Comparison of ENCODE assay signal across 8 cellular contexts in genomic region chr2:74206180-74206688, GRCh38. TPM values are rescaled to one million over a fixed set of nuclear protein-coding genes. Genes with fewer than 3 reads are reported as not detected.
A peak's percentile ranks its signal among the peaks of the same experiment; 100 is the strongest.
DNase-seq lines count a peak whose midpoint lies in the region; ATAC-seq, FAIRE-seq and TF ChIP-seq lines count a peak whose summit lies in the region.

No MANE protein-coding gene starts in this region.

- no peak for FAIRE-seq in H54 (lab: Jason Lieb, UNC)

- DNase-seq in H54 (ENCODE audit: insufficient read length, low spot score): peak; percentile 26
- peak; percentile 33 for DNase-seq in NCI-H226
- DNase-seq in astrocyte of the cerebellum (ENCODE audit: low read depth): peak; percentile 24
- DNase-seq in lung (ENCODE audit: low spot score): no peak
- DNase-seq in SW480 (ENCODE audit: low spot score): no peak
- DNase-seq in amniotic stem cell (lab: John Stamatoyannopoulos, UW): no peak
- DNase-seq in Kasumi-1 (lab: John Stamatoyannopoulos, UW): no peak

- in situ Hi-C loops in astrocyte of the cerebellum (cut with HindIII; ENCODE audit: low sequenced_read_pairs): no loop called here

- H3K27ac ChIP-seq in lung (ENCODE audit: low read depth in 1 of 2, low read length in 1 of 2): peak overlapping the region in 1 of 2 donors; percentile 27

- H3K4me3 ChIP-seq in astrocyte of the cerebellum (ENCODE audit: low read depth, low read length): no peak overlapping the region
- no peak overlapping the region for H3K4me3 ChIP-seq in lung

- H3K36me3 ChIP-seq in lung (ENCODE audit: control insufficient read depth in 2 of 2, insufficient read depth in 2 of 2, low read length in 2 of 2): peaks cover 11 to 20% of the 10 kb centered on the region in 2 donors

- WGBS in lung, 2 donors: 27 to 44% methylated on average over 6 of the region's 6 CpGs

- H3K4me1 ChIP-seq in lung (ENCODE audit: control insufficient read depth in 2 of 2, insufficient read depth in 2 of 2, low read length in 2 of 2): peaks cover 4 to 12% of the 10 kb centered on the region in 2 donors

- TF ChIP-seq POLR2A in H54 (IDR thresholded peaks at IDR 0.05; ENCODE audit: low read depth, low read length): no peak

- no peaks in the 10 kb centered on the region for H3K9me3 ChIP-seq in lung (ENCODE audit: control insufficient read depth in 2 of 2, insufficient read depth in 1 of 2, low read length in 1 of 2)

- TF ChIP-seq CTCF in astrocyte of the cerebellum (IDR thresholded peaks at IDR 0.05; ENCODE audit: low read depth, low read length, missing control alignments): no peak
- TF ChIP-seq CTCF in lung (IDR thresholded peaks at IDR 0.05; ENCODE audit: control extremely low read depth, extremely low read depth): no peak

- no peaks in the 10 kb centered on the region for H3K27me3 ChIP-seq in lung (ENCODE audit: control insufficient read depth, insufficient read depth)

- ATAC-seq in GM18498 (IDR thresholded peaks at IDR 0.05; ENCODE audit: unreplicated experiment) (peak; percentile 88), lung (ENCODE audit: insufficient read depth, low FRiP score) (peak; percentile 54)

RNA-seq across cellular contexts. Expression of gene MTHFD2, which starts 7.8 kb away (rescaled TPM):
- total RNA-seq in lung: 10 to 100 TPM; 20.9 to 84.1 TPM
- polyA plus RNA-seq in lung: 10 to 100 TPM; 32.3 to 88.1 TPM

RNA-seq across cellular contexts. Expression of gene MOB1A, which starts 27.6 kb away (rescaled TPM):
- 100 to 1,000 TPM in 1 of 2 donors, 10 to 100 TPM in 1; 88.4 to 117 TPM for total RNA-seq in lung
- polyA plus RNA-seq in lung: 10 to 100 TPM; 33.4 to 73.8 TPM

RNA-seq across cellular contexts. Expression of gene BOLA3, which starts 58.5 kb away (rescaled TPM):
- 10 to 100 TPM; 12.0 to 36.4 TPM for total RNA-seq in lung
- polyA plus RNA-seq in lung: 10 to 100 TPM; 43.0 to 64.5 TPM

Comparison
In these comparisons a context has a peak if more than half of its experiments do, and no peak if none do; other contexts are left out.
1. DNase-seq: peak in H54 (single experiment), NCI-H226 (single experiment) and astrocyte of the cerebellum (single experiment); none in lung (single experiment), SW480 (single experiment), amniotic stem cell (single experiment) and Kasumi-1 (0 of 2).